20 cellular contexts compared by ENCODE assay signal in genomic region chr17:80379348-80379747, GRCh38. TPM values are rescaled to one million over a fixed set of nuclear protein-coding genes. Genes with fewer than 3 reads are reported as not detected.
DNase-seq lines count a peak whose midpoint lies in the region; ATAC-seq and TF ChIP-seq lines count a peak whose summit lies in the region.
"Had no signal": no experiment of that assay in that cellular context is flagged by ENCODE, and none has a peak within 500 bp of the region (broad histone marks: within the 10 kb centered on the region; RNA-seq: fewer than 3 reads in every experiment).

No MANE protein-coding gene starts in this region.

- WGBS in mesenchymal stem cell, result 93% methylated on average over 9 of the region's 9 CpGs

- H2BK5ac ChIP-seq in mesenchymal stem cell (ENCODE audit: low read depth, low read length, poor library complexity, severe bottlenecking), result no peak overlapping the region

- no peak overlapping the region for H3K9ac ChIP-seq in mesenchymal stem cell (ENCODE audit: low read length)

- H3K27me3 ChIP-seq in mesenchymal stem cell (ENCODE audit: control insufficient read depth in 1 of 2, insufficient read depth in 1 of 2, low read length in 2 of 2), result no peaks in the 10 kb centered on the region
- H3K27me3 ChIP-seq: Peyer's patch had no signal

- H3K9me3 Mint-ChIP-seq in activated T-cell treated with anti-CD3 and anti-CD28 coated beads, Interleukin-2, amount 50 U/mL, for 72 hours, result no peaks in the 10 kb centered on the region
- no peaks in the 10 kb centered on the region for H3K9me3 Mint-ChIP-seq in natural killer cell treated with Interleukin-12 subunit alpha and Interleukin-12 subunit beta and Interleukin-15 and Interleukin-18, amount 100 ng/mL, for 72 hours
- no peaks in the 10 kb centered on the region for H3K9me3 Mint-ChIP-seq in natural killer cell
- H3K9me3 Mint-ChIP-seq: CD8-positive, alpha-beta memory T cell; GM23338; IgD-negative memory B cell had no signal

- peak overlapping the region; percentile 16 for H3K27ac Mint-ChIP-seq in activated T-cell treated with anti-CD3 and anti-CD28 coated beads, Interleukin-2, amount 50 U/mL, for 72 hours
- H3K27ac Mint-ChIP-seq in natural killer cell treated with Interleukin-12 subunit alpha and Interleukin-12 subunit beta and Interleukin-15 and Interleukin-18, amount 100 ng/mL, for 72 hours, result peak overlapping the region; percentile 5 to 75
- peak overlapping the region in 1 of 2 donors; percentile 27 for H3K27ac Mint-ChIP-seq in natural killer cell

- ATAC-seq in activated T-cell treated with anti-CD3 and anti-CD28 coated beads, Interleukin-2, amount 50 U/mL, for 72 hours (replicated peaks in 1 of 2), result no peak
- ATAC-seq in natural killer cell treated with Interleukin-12 subunit alpha and Interleukin-12 subunit beta and Interleukin-15 and Interleukin-18, amount 100 ng/mL, for 72 hours, result no peak
- no peak for ATAC-seq in natural killer cell
- ATAC-seq in HG02678 (IDR thresholded peaks at IDR 0.05; ENCODE audit: unreplicated experiment), result no peak
- ATAC-seq: GM23338 had no signal

- intact Hi-C loops in natural killer cell (cut with micrococcal nuclease), result no loop called here

- no peak overlapping the region for H3K4ac ChIP-seq in mesenchymal stem cell (ENCODE audit: low read depth in 1 of 2, low read length in 2 of 2)

- H3K23ac ChIP-seq in mesenchymal stem cell (ENCODE audit: low read length in 2 of 2), result no peak overlapping the region

- peaks cover 14% of the 10 kb centered on the region for H3K79me1 ChIP-seq in mesenchymal stem cell (replicated peaks; ENCODE audit: low read length, poor library complexity, severe bottlenecking)

- H2BK15ac ChIP-seq in mesenchymal stem cell (ENCODE audit: low read depth, poor library complexity, severe bottlenecking), result no peak overlapping the region

- H3K18ac ChIP-seq in mesenchymal stem cell (ENCODE audit: low read depth in 1 of 2, low read length in 2 of 2), result no peak overlapping the region

- peaks cover 23 to 68% of the 10 kb centered on the region in 2 donors for H3K36me3 Mint-ChIP-seq in activated T-cell treated with anti-CD3 and anti-CD28 coated beads, Interleukin-2, amount 50 U/mL, for 72 hours (ENCODE audit: insufficient read depth in 2 of 2)
- H3K36me3 Mint-ChIP-seq in natural killer cell treated with Interleukin-12 subunit alpha and Interleukin-12 subunit beta and Interleukin-15 and Interleukin-18, amount 100 ng/mL, for 72 hours, result peaks cover 66% of the 10 kb centered on the region
- peaks cover 33% of the 10 kb centered on the region for H3K36me3 Mint-ChIP-seq in natural killer cell

- H3K4me2 ChIP-seq in mesenchymal stem cell (ENCODE audit: low read length, poor library complexity, severe bottlenecking), result no peak overlapping the region
- H3K4me2 ChIP-seq: GM23338 had no signal

- no peak overlapping the region for H2BK12ac ChIP-seq in mesenchymal stem cell (ENCODE audit: low read length in 2 of 2)

- no peak overlapping the region for H2BK120ac ChIP-seq in mesenchymal stem cell (ENCODE audit: low read depth, low read length)

- H3K14ac ChIP-seq in mesenchymal stem cell (ENCODE audit: low read length in 2 of 2), result no peak overlapping the region

- no peak overlapping the region for H4K91ac ChIP-seq in mesenchymal stem cell (ENCODE audit: low read length)

- no peaks in the 10 kb centered on the region for H3K4me1 ChIP-seq in mesenchymal stem cell (ENCODE audit: control insufficient read depth, insufficient read depth, low read depth, low read length)
- H3K4me1 ChIP-seq: HAP-1, Peyer's patch had no signal

- H3K4me1 Mint-ChIP-seq in activated T-cell treated with anti-CD3 and anti-CD28 coated beads, Interleukin-2, amount 50 U/mL, for 72 hours (ENCODE audit: low read depth), result no peaks in the 10 kb centered on the region
- peaks cover 16 to 31% of the 10 kb centered on the region in 2 donors for H3K4me1 Mint-ChIP-seq in natural killer cell treated with Interleukin-12 subunit alpha and Interleukin-12 subunit beta and Interleukin-15 and Interleukin-18, amount 100 ng/mL, for 72 hours (ENCODE audit: low read depth in 2 of 2)
- peaks cover 0 to 3% of the 10 kb centered on the region in 2 donors for H3K4me1 Mint-ChIP-seq in natural killer cell
- H3K4me1 Mint-ChIP-seq: CD8-positive, alpha-beta memory T cell had no signal

- H3K4me3 Mint-ChIP-seq in activated T-cell treated with anti-CD3 and anti-CD28 coated beads, Interleukin-2, amount 50 U/mL, for 72 hours, result no peak overlapping the region
- no peak overlapping the region for H3K4me3 Mint-ChIP-seq in natural killer cell treated with Interleukin-12 subunit alpha and Interleukin-12 subunit beta and Interleukin-15 and Interleukin-18, amount 100 ng/mL, for 72 hours
- H3K4me3 Mint-ChIP-seq in natural killer cell, result no peak overlapping the region
- H3K4me3 Mint-ChIP-seq: CD8-positive, alpha-beta memory T cell; GM23338; IgD-negative memory B cell had no signal

- H3K27ac ChIP-seq in mesenchymal stem cell (ENCODE audit: low read length, poor library complexity, severe bottlenecking), result no peak overlapping the region
- H3K27ac ChIP-seq: Peyer's patch had no signal

- no peaks in the 10 kb centered on the region for H3K9me3 ChIP-seq in mesenchymal stem cell (ENCODE audit: control insufficient read depth, low read length)
- H3K9me3 ChIP-seq: HAP-1, Peyer's patch had no signal

- DNase-seq in activated T-cell treated with anti-CD3 and anti-CD28 coated beads, Interleukin-2, amount 50 U/mL, for 72 hours, result no peak
- DNase-seq in activated T-cell treated with anti-CD3 and anti-CD28 coated beads for 4 hours (no peak), natural killer cell (no peak), putamen (ENCODE audit: low spot score) (peak; percentile 39), NCI-H510A treated with DMSO at 0.1 percent for 48 hours (lab: John Stamatoyannopoulos, UW) (no peak), mesenchymal stem cell (no peak)
- no peak for DNase-seq in natural killer cell treated with Interleukin-12 subunit alpha and Interleukin-12 subunit beta and Interleukin-15 and Interleukin-18, amount 100 ng/mL, for 72 hours (ENCODE audit: low spot score)
- DNase-seq: AML-193; C1 segment of cervical spinal cord; Calu3; CD8-positive, alpha-beta memory T cell; NCI-H1105; NCI-H1694; NCI-H2081 treated with DMSO at 0.1 percent for 48 hours; NCI-H2171 treated with DMSO at 0.1 percent for 48 hours; Peyer's patch had no signal

- no peak for TF ChIP-seq CTCF in natural killer cell (IDR thresholded peaks at IDR 0.05)

- H3K4me3 ChIP-seq in mesenchymal stem cell (ENCODE audit: insufficient read depth in 1 of 2, low read depth in 1 of 2, low read length in 2 of 2), result no peak overlapping the region
- H3K4me3 ChIP-seq: GM23338, HAP-1, Peyer's patch had no signal

- H3K36me3 ChIP-seq in mesenchymal stem cell (ENCODE audit: control insufficient read depth in 1 of 2, insufficient read depth in 2 of 2, low read depth in 1 of 2, low read length in 2 of 2), result peaks cover 73 to 100% of the 10 kb centered on the region in 2 experiments

- no peaks in the 10 kb centered on the region for H3K27me3 Mint-ChIP-seq in activated T-cell treated with anti-CD3 and anti-CD28 coated beads, Interleukin-2, amount 50 U/mL, for 72 hours (ENCODE audit: low read depth)
- no peaks in the 10 kb centered on the region for H3K27me3 Mint-ChIP-seq in natural killer cell treated with Interleukin-12 subunit alpha and Interleukin-12 subunit beta and Interleukin-15 and Interleukin-18, amount 100 ng/mL, for 72 hours
- H3K27me3 Mint-ChIP-seq in natural killer cell (ENCODE audit: low read depth in 2 of 2), result no peaks in the 10 kb centered on the region
- H3K27me3 Mint-ChIP-seq: IgD-negative memory B cell had no signal

- H2AK5ac ChIP-seq in mesenchymal stem cell (ENCODE audit: low read length, severe bottlenecking), result no peak overlapping the region

- no peak overlapping the region for H2AFZ ChIP-seq in mesenchymal stem cell (ENCODE audit: low read depth, low read length)
- H2AFZ ChIP-seq: GM23338 had no signal

- no peak overlapping the region for H4K8ac ChIP-seq in mesenchymal stem cell (ENCODE audit: low read length)

RNA-seq across cellular contexts. Expression of gene ENDOV, which starts 35.6 kb away (rescaled TPM):
- total RNA-seq in activated T-cell treated with anti-CD3 and anti-CD28 coated beads, Interleukin-2, amount 50 U/mL, for 72 hours, result 10 to 100 TPM; 25.3 to 29.0 TPM
- 10 to 100 TPM; 14.0 to 15.2 TPM for total RNA-seq in natural killer cell treated with Interleukin-12 subunit alpha and Interleukin-12 subunit beta and Interleukin-15 and Interleukin-18, amount 100 ng/mL, for 72 hours
- total RNA-seq in natural killer cell, result 10 to 100 TPM; 17.7 to 24.9 (median 18.8) TPM
- polyA plus RNA-seq in mesenchymal stem cell (2013, experiment 1 of 2), result 13.7 TPM
- polyA plus RNA-seq in mesenchymal stem cell (2013, experiment 2 of 2), result 12.8 TPM
